Comparison of ENCODE assay signal across 2 cellular contexts in genomic region chr3:11610700-11611099, GRCh38.
TF ChIP-seq lines count a peak whose summit lies in the region.

No MANE protein-coding gene starts in this region.

TF ChIP-seq in GM23338, 12 proteins besides CTCF, POLR2A, EP300 and RAD21 (continued from another document):
- no peak for TF ChIP-seq ETS1 (IDR thresholded peaks at IDR 0.05)
- no peak for TF ChIP-seq NANOG (IDR thresholded peaks at IDR 0.05; ENCODE audit: borderline replicate concordance)

TF ChIP-seq in SK-N-SH treated with all-trans-retinoic acid at 6 μM for 48 hours, 23 proteins besides CTCF, POLR2A, EP300 and RAD21:
- no peak for TF ChIP-seq PATZ1 (CRISPR knock-in tag; IDR thresholded peaks at IDR 0.05; ENCODE audit: borderline replicate concordance)
- no peak for TF ChIP-seq ZNF70 (CRISPR knock-in tag; IDR thresholded peaks at IDR 0.05)
- no peak for TF ChIP-seq OSR1 (CRISPR knock-in tag; IDR thresholded peaks at IDR 0.05)
- TF ChIP-seq ZNF8 (CRISPR knock-in tag; IDR thresholded peaks at IDR 0.05) = no peak
- TF ChIP-seq ZNF565 (CRISPR knock-in tag; conservative IDR thresholded peaks at IDR 0.05; ENCODE audit: low read depth) = no peak
- TF ChIP-seq SNAI2 (CRISPR knock-in tag; IDR thresholded peaks at IDR 0.05) = no peak
- no peak for TF ChIP-seq CSDC2 (CRISPR knock-in tag; IDR thresholded peaks at IDR 0.05)
- TF ChIP-seq POU6F1 (CRISPR knock-in tag; IDR thresholded peaks at IDR 0.05; ENCODE audit: borderline replicate concordance, low read depth) = no peak
- TF ChIP-seq TOX (CRISPR knock-in tag; IDR thresholded peaks at IDR 0.05; ENCODE audit: borderline replicate concordance) = no peak
- no peak for TF ChIP-seq ZFP30 (CRISPR knock-in tag; IDR thresholded peaks at IDR 0.05)
- no peak for TF ChIP-seq ZFP3 (CRISPR knock-in tag; IDR thresholded peaks at IDR 0.05)
- no peak for TF ChIP-seq ESRRG (CRISPR knock-in tag; IDR thresholded peaks at IDR 0.05)
- TF ChIP-seq GLIS3 (CRISPR knock-in tag; IDR thresholded peaks at IDR 0.05) = no peak
- no peak for TF ChIP-seq TSHZ2 (CRISPR knock-in tag; IDR thresholded peaks at IDR 0.05)
- no peak for TF ChIP-seq PPARA (CRISPR knock-in tag; IDR thresholded peaks at IDR 0.05; ENCODE audit: borderline replicate concordance)
- TF ChIP-seq CREB5 (CRISPR knock-in tag; IDR thresholded peaks at IDR 0.05; ENCODE audit: low read depth) = no peak
- TF ChIP-seq ISL1 (CRISPR knock-in tag; IDR thresholded peaks at IDR 0.05) = no peak
- TF ChIP-seq BACH2 (CRISPR knock-in tag; IDR thresholded peaks at IDR 0.05; ENCODE audit: borderline replicate concordance) = no peak
